8 cellular contexts compared by ENCODE assay signal in genomic region chr4:6855692-6856297, GRCh38. TPM values are rescaled to one million over a fixed set of nuclear protein-coding genes. Genes with fewer than 3 reads are reported as not detected.
DNase-seq lines count a peak whose midpoint lies in the region; ATAC-seq and TF ChIP-seq lines count a peak whose summit lies in the region.

No MANE protein-coding gene starts in this region.

- H3K9ac ChIP-seq in skeletal muscle tissue (ENCODE audit: low read depth in 1 of 3, low read length in 3 of 3): peak overlapping the region; percentile 69 to 92 (median 69)

- no peak overlapping the region for H3K27ac ChIP-seq in CD4-positive, alpha-beta memory T cell (ENCODE audit: low read depth, low read length)
- H3K27ac ChIP-seq in SJCRH30: peak overlapping the region; percentile 62
- peak overlapping the region; percentile 96 for H3K27ac ChIP-seq in skeletal muscle tissue (ENCODE audit: low read depth, low read length)
- H3K27ac ChIP-seq in Peyer's patch: peak overlapping the region in 2 of 4 donors; percentile 17 to 32

- H3K36me3 ChIP-seq in CD4-positive, alpha-beta memory T cell (ENCODE audit: insufficient read depth, low read length): peaks cover 19% of the 10 kb centered on the region
- peaks cover 39% of the 10 kb centered on the region for H3K36me3 ChIP-seq in SJCRH30
- H3K36me3 ChIP-seq in skeletal muscle tissue (ENCODE audit: control insufficient read depth in 3 of 3, insufficient read depth in 3 of 3, low read length in 3 of 3): peaks cover 10 to 32% (median 21%) of the 10 kb centered on the region in 3 donors
- H3K36me3 ChIP-seq in Peyer's patch: peaks cover 0 to 35% (median 0%) of the 10 kb centered on the region in 3 donors

- peak; percentile 38 to 84 (median 52) for DNase-seq in CD4-positive, alpha-beta memory T cell
- peak in 1 of 2 experiments; percentile 55 for DNase-seq in SJCRH30
- peak; percentile 21 for DNase-seq in effector CD4-positive, alpha-beta T cell
- no peak for DNase-seq in Peyer's patch
- no peak for DNase-seq in cerebellar cortex (ENCODE audit: low spot score)

- no peaks in the 10 kb centered on the region for H3K27me3 Mint-ChIP-seq in CD4-positive, alpha-beta memory T cell

- H3K4me3 Mint-ChIP-seq in CD4-positive, alpha-beta memory T cell: peak overlapping the region in 5 of 8 donors; percentile 1 to 30 (median 9)

- H3K9me3 ChIP-seq in CD4-positive, alpha-beta memory T cell (ENCODE audit: control insufficient read depth in 1 of 2, low read length in 2 of 2): no peaks in the 10 kb centered on the region
- H3K9me3 ChIP-seq in SJCRH30 (replicated peaks): peaks cover 5% of the 10 kb centered on the region; the same call in 1 of the 2 replicates
- peaks cover 0 to 6% (median 3%) of the 10 kb centered on the region in 3 donors for H3K9me3 ChIP-seq in skeletal muscle tissue (ENCODE audit: control insufficient read depth in 3 of 3, low read length in 3 of 3)
- peaks cover 0 to 4% (median 0%) of the 10 kb centered on the region in 4 donors for H3K9me3 ChIP-seq in Peyer's patch

- H3K27ac Mint-ChIP-seq in CD4-positive, alpha-beta memory T cell: peak overlapping the region; percentile 19 to 86 (median 71)

- no peak for TF ChIP-seq POLR2A in Peyer's patch (IDR thresholded peaks at IDR 0.05)

- CTCF ChIA-PET in CD4-positive, alpha-beta memory T cell (lab: Charles Lee; ENCODE audit: partially characterized antibody): interaction anchor here (0.7 to 1.3 kb wide), 2 partner anchors 18 to 139 kb away, joined by 3 to 5 read pairs; no protein-coding TSS in a partner anchor

- H3K4me1 ChIP-seq in CD4-positive, alpha-beta memory T cell (ENCODE audit: insufficient read depth, low read length): peaks cover 25% of the 10 kb centered on the region
- peaks cover 10% of the 10 kb centered on the region for H3K4me1 ChIP-seq in SJCRH30
- H3K4me1 ChIP-seq in skeletal muscle tissue (ENCODE audit: control insufficient read depth in 3 of 3, insufficient read depth in 3 of 3, low read length in 3 of 3): peaks cover 9 to 18% (median 15%) of the 10 kb centered on the region in 3 donors
- peaks cover 0 to 4% (median 0%) of the 10 kb centered on the region in 4 donors for H3K4me1 ChIP-seq in Peyer's patch

- ATAC-seq in GM19023 (IDR thresholded peaks at IDR 0.05; ENCODE audit: unreplicated experiment): peak; percentile 96
- peak; percentile 89 for ATAC-seq in HG03095 (IDR thresholded peaks at IDR 0.05; ENCODE audit: unreplicated experiment)

- intact Hi-C loops in CD4-positive, alpha-beta memory T cell (cut with micrococcal nuclease): loop anchor here (2.0 kb wide), 1 partner anchor 73 kb away; the partner anchor contains the start of gene KIAA0232

- TF ChIP-seq CTCF in Peyer's patch (IDR thresholded peaks at IDR 0.05): no peak

- H3K4me1 Mint-ChIP-seq in CD4-positive, alpha-beta memory T cell: peaks cover 15 to 45% (median 26%) of the 10 kb centered on the region in 4 donors

- POLR2A ChIA-PET in CD4-positive, alpha-beta memory T cell (lab: Charles Lee; ENCODE audit: partially characterized antibody): interaction anchor here (0.9 kb wide), 1 partner anchor 82 kb away, joined by 4 read pairs; no protein-coding TSS in a partner anchor

- H3K36me3 Mint-ChIP-seq in CD4-positive, alpha-beta memory T cell: peaks cover 31 to 43% of the 10 kb centered on the region in 2 donors

- no peak overlapping the region for H3K4me3 ChIP-seq in CD4-positive, alpha-beta memory T cell (ENCODE audit: low read length in 2 of 2)
- peak overlapping the region; percentile 20 for H3K4me3 ChIP-seq in SJCRH30
- H3K4me3 ChIP-seq in skeletal muscle tissue (ENCODE audit: low read length in 3 of 3): peak overlapping the region; percentile 54 to 83 (median 58)
- H3K4me3 ChIP-seq in Peyer's patch: no peak overlapping the region

- no peaks in the 10 kb centered on the region for H3K27me3 ChIP-seq in CD4-positive, alpha-beta memory T cell (ENCODE audit: insufficient read depth, low read length)
- no peaks in the 10 kb centered on the region for H3K27me3 ChIP-seq in SJCRH30
- H3K27me3 ChIP-seq in skeletal muscle tissue (ENCODE audit: control insufficient read depth in 3 of 3, insufficient read depth in 3 of 3, low read length in 3 of 3): no peaks in the 10 kb centered on the region
- no peaks in the 10 kb centered on the region for H3K27me3 ChIP-seq in Peyer's patch

- H3K9me3 Mint-ChIP-seq in CD4-positive, alpha-beta memory T cell: peaks cover 0 to 11% (median 0%) of the 10 kb centered on the region in 8 donors

RNA-seq across cellular contexts. Expression of gene TBC1D14, which starts 53.8 kb away (rescaled TPM):
- 10 to 100 TPM; 73.7 to 80.7 TPM for total RNA-seq in CD4-positive, alpha-beta memory T cell
- polyA plus RNA-seq in CD4-positive, alpha-beta memory T cell: 10 to 100 TPM; 40.7 to 52.2 TPM
- 54.5 and 58.0 TPM in 2 replicates for total RNA-seq in SJCRH30 (2014; rRNA removed; shearing (Covaris generic))
- 40.2 TPM for total RNA-seq in skeletal muscle tissue
- 10 to 100 TPM; 44.8 to 67.7 (median 55.7) TPM for total RNA-seq in Peyer's patch

Comparison
In these comparisons a context has a peak if more than half of its experiments do, and no peak if none do; other contexts are left out.
1. DNase-seq: peak in CD4-positive, alpha-beta memory T cell (5 of 5) and effector CD4-positive, alpha-beta T cell (single experiment); none in Peyer's patch (0 of 3) and cerebellar cortex (single experiment).
2. H3K4me3 ChIP-seq: peak in SJCRH30 (single experiment) and skeletal muscle tissue (3 of 3); none in CD4-positive, alpha-beta memory T cell (0 of 2) and Peyer's patch (0 of 4).